ENCODE assay signal across 13 cellular contexts in the genomic region with DNA sequence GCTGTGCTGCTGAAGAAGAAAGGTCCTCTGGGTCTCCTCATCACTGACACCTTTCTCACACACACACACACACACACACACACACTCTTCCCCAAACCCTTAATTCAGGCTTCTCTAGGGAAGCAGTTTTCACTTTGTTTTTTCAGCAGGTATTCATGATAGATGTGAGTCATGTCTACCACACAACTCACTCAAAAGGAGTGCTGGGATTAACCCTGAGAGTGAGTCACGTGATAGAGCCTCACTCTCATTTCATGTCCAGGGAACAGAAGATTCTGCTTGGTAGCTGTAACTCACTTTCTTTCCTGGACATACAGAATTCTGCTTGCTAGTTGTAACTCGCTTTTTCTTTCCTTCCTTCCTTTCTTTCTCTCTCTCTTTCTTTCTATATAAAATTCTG. TPM values are rescaled to one million over a fixed set of nuclear protein-coding genes. Genes with fewer than 3 reads are reported as not detected.
DNase-seq lines count a peak whose midpoint lies in the region; ATAC-seq, FAIRE-seq and TF ChIP-seq lines count a peak whose summit lies in the region.
"Had no signal": no experiment of that assay in that cellular context is flagged by ENCODE, and none has a peak within 500 bp of the region (broad histone marks: within the 10 kb centered on the region; RNA-seq: fewer than 3 reads in every experiment).

No MANE protein-coding gene starts in this region.

- H3K4me1 ChIP-seq in small intestine (ENCODE audit: control insufficient read depth in 2 of 2, insufficient read depth in 1 of 2, low read depth in 1 of 2, low read length in 1 of 2), result no peaks in the 10 kb centered on the region

- H3K9me3 ChIP-seq in small intestine (ENCODE audit: control insufficient read depth, low read depth), result no peaks in the 10 kb centered on the region

- no peaks in the 10 kb centered on the region for H3K36me3 ChIP-seq in small intestine (ENCODE audit: control insufficient read depth in 2 of 2, insufficient read depth in 2 of 2, low read length in 2 of 2)

- H3K4me3 Mint-ChIP-seq in activated T-cell treated with anti-CD3 and anti-CD28 coated beads, Interleukin-2, amount 50 U/mL, for 4 hours, result no peak overlapping the region
- H3K4me3 Mint-ChIP-seq in chondrocyte (ENCODE audit: unreplicated experiment), result no peak overlapping the region
- H3K4me3 Mint-ChIP-seq: IgD-negative memory B cell had no signal

- H3K27ac Mint-ChIP-seq in chondrocyte (ENCODE audit: unreplicated experiment), result no peak overlapping the region
- H3K27ac Mint-ChIP-seq: IgD-negative memory B cell had no signal

- peak; percentile 69 to 84 for ATAC-seq in activated T-cell treated with anti-CD3 and anti-CD28 coated beads, Interleukin-2, amount 50 U/mL, for 4 hours
- ATAC-seq in HG02588 (IDR thresholded peaks at IDR 0.05; ENCODE audit: unreplicated experiment), result no peak
- no peak for ATAC-seq in HG03139 (IDR thresholded peaks at IDR 0.05; ENCODE audit: unreplicated experiment)

- no peaks in the 10 kb centered on the region for H3K27me3 ChIP-seq in small intestine (ENCODE audit: control insufficient read depth in 2 of 2, insufficient read depth in 2 of 2, low read length in 2 of 2)

- H3K27me3 Mint-ChIP-seq in activated T-cell treated with anti-CD3 and anti-CD28 coated beads, Interleukin-2, amount 50 U/mL, for 4 hours (ENCODE audit: low read depth), result peaks cover 9% of the 10 kb centered on the region
- H3K27me3 Mint-ChIP-seq in chondrocyte (ENCODE audit: low read depth), result no peaks in the 10 kb centered on the region

- TF ChIP-seq CTCF in chondrocyte (IDR thresholded peaks at IDR 0.05), result no peak

- DNase-seq in activated T-cell treated with anti-CD3 and anti-CD28 coated beads, Interleukin-2, amount 50 U/mL, for 4 hours, result no peak
- no peak for DNase-seq in activated T-cell treated with anti-CD3 and anti-CD28 coated beads, Interleukin-2, amount 50 U/mL, for 1 hour
- DNase-seq in RKO (ENCODE audit: low spot score) (peak; percentile 82), epithelial cell of prostate (ENCODE audit: low read depth, low spot score) (peak; percentile 75), small intestine (peak; percentile 5), chondrocyte (ENCODE audit: low spot score) (no peak)
- DNase-seq: central memory CD4-positive, alpha-beta T cell; glutamatergic neuron; NCI-H2029 had no signal

- H3K4me3 ChIP-seq in small intestine (ENCODE audit: low read depth in 1 of 2, low read length in 2 of 2), result no peak overlapping the region
- H3K4me3 ChIP-seq: lung had no signal

- 58 to 68% (median 60%) methylated on average over 2 of the region's 2 CpGs for whole genome bisulfite sequencing in small intestine, 3 donors

- no peak for FAIRE-seq in small intestine (lab: Jason Lieb, UNC)

- H3K27ac ChIP-seq in epithelial cell of prostate, result no peak overlapping the region
- no peak overlapping the region for H3K27ac ChIP-seq in small intestine (ENCODE audit: low read depth in 1 of 2, low read length in 1 of 2)

- no peaks in the 10 kb centered on the region for H3K4me1 Mint-ChIP-seq in activated T-cell treated with anti-CD3 and anti-CD28 coated beads, Interleukin-2, amount 50 U/mL, for 4 hours (ENCODE audit: low read depth)
- peaks cover 4% of the 10 kb centered on the region for H3K4me1 Mint-ChIP-seq in chondrocyte (ENCODE audit: low read depth)

- no peaks in the 10 kb centered on the region for H3K9me3 Mint-ChIP-seq in activated T-cell treated with anti-CD3 and anti-CD28 coated beads, Interleukin-2, amount 50 U/mL, for 4 hours
- peaks cover 5% of the 10 kb centered on the region for H3K9me3 Mint-ChIP-seq in chondrocyte (ENCODE audit: low read depth)

- H3K36me3 Mint-ChIP-seq in activated T-cell treated with anti-CD3 and anti-CD28 coated beads, Interleukin-2, amount 50 U/mL, for 4 hours (ENCODE audit: insufficient read depth), result no peaks in the 10 kb centered on the region
- H3K36me3 Mint-ChIP-seq in chondrocyte (ENCODE audit: low read depth), result peaks cover 2% of the 10 kb centered on the region
- H3K36me3 Mint-ChIP-seq: IgD-negative memory B cell had no signal

RNA-seq across cellular contexts. Expression of a gene that starts 45.4 kb away (rescaled TPM):
- 100 to 1,000 TPM; 113 to 192 (median 123) TPM for total RNA-seq in activated T-cell treated with anti-CD3 and anti-CD28 coated beads, Interleukin-2, amount 50 U/mL, for 4 hours
- 100 to 1,000 TPM in 2 of 3 donors, 10 to 100 TPM in 1; 21.2 to 531 (median 196) TPM for polyA plus RNA-seq in small intestine
- total RNA-seq in chondrocyte, result 2,627 to 4,580 TPM (median 4,556 TPM) in 3 replicates

Comparison
In these comparisons a context has a peak if more than half of its experiments do, and no peak if none do; other contexts are left out.
1. ATAC-seq: peak in activated T-cell treated with anti-CD3 and anti-CD28 coated beads, Interleukin-2, amount 50 U/mL, for 4 hours (2 of 2); none in HG02588 (single experiment) and HG03139 (single experiment).
2. DNase-seq: peak in RKO (single experiment), epithelial cell of prostate (single experiment) and small intestine (single experiment); none in activated T-cell treated with anti-CD3 and anti-CD28 coated beads, Interleukin-2, amount 50 U/mL, for 4 hours (single experiment), activated T-cell treated with anti-CD3 and anti-CD28 coated beads, Interleukin-2, amount 50 U/mL, for 1 hour (single experiment) and chondrocyte (single experiment).
3. RNA of a gene that starts 45.4 kb away (total RNA-seq): 2,627 to 4,580 TPM in chondrocyte; 113 to 192 TPM in activated T-cell treated with anti-CD3 and anti-CD28 coated beads, Interleukin-2, amount 50 U/mL, for 4 hours; every median in the first group is over 10 times any median in the second.